15 cellular contexts compared by ENCODE assay signal in genomic region chr2:241321033-241321432, GRCh38. TPM values are rescaled to one million over a fixed set of nuclear protein-coding genes. Genes with fewer than 3 reads are reported as not detected.
DNase-seq lines count a peak whose midpoint lies in the region; ATAC-seq, FAIRE-seq and TF ChIP-seq lines count a peak whose summit lies in the region.
"Had no signal": no experiment of that assay in that cellular context is flagged by ENCODE, and none has a peak within 500 bp of the region (broad histone marks: within the 10 kb centered on the region; RNA-seq: fewer than 3 reads in every experiment).

No MANE protein-coding gene starts in this region.

- no peak overlapping the region for H3K27ac Mint-ChIP-seq in CD4-positive, alpha-beta T cell
- H3K27ac Mint-ChIP-seq in HFFc6, result peak overlapping the region; percentile 73
- H3K27ac Mint-ChIP-seq in astrocyte (ENCODE audit: unreplicated experiment), result peak overlapping the region; percentile 31
- peak overlapping the region; percentile 83 for H3K27ac Mint-ChIP-seq in nephron progenitor cell

- no peak for TF ChIP-seq CTCF in CD4-positive, alpha-beta T cell (IDR thresholded peaks at IDR 0.05)
- no peak for TF ChIP-seq CTCF in HFFc6 (IDR thresholded peaks at IDR 0.05)
- no peak for TF ChIP-seq CTCF in astrocyte (IDR thresholded peaks at IDR 0.05; ENCODE audit: insufficient read depth, low read depth, low read length)
- TF ChIP-seq CTCF in nephron progenitor cell (IDR thresholded peaks at IDR 0.05), result no peak
- TF ChIP-seq CTCF in sigmoid colon (IDR thresholded peaks at IDR 0.05), result no peak

- H3K79me2 ChIP-seq in astrocyte (ENCODE audit: insufficient read depth, low read length), result peaks cover 100% of the 10 kb centered on the region

- H4K20me1 ChIP-seq in astrocyte (ENCODE audit: insufficient read depth, low read length), result peaks cover 99% of the 10 kb centered on the region

- WGBS in sigmoid colon, 2 donors, result 63 to 76% methylated on average over 1 of the region's 1 CpG

- no peaks in the 10 kb centered on the region for H3K27me3 Mint-ChIP-seq in CD4-positive, alpha-beta T cell
- no peaks in the 10 kb centered on the region; the same call in 1 of the 2 replicates for H3K27me3 Mint-ChIP-seq in HFFc6 (ENCODE audit: insufficient read depth)
- H3K27me3 Mint-ChIP-seq in astrocyte (ENCODE audit: low read depth, unreplicated experiment), result no peaks in the 10 kb centered on the region
- no peaks in the 10 kb centered on the region for H3K27me3 Mint-ChIP-seq in nephron progenitor cell (ENCODE audit: low read depth, poor library complexity)

- H3K4me3 Mint-ChIP-seq in CD4-positive, alpha-beta T cell, result peak overlapping the region; percentile 54
- H3K4me3 Mint-ChIP-seq in HFFc6 (peak overlapping the region; percentile 61; the same call in 1 of the 2 replicates), astrocyte (ENCODE audit: unreplicated experiment) (peak overlapping the region; percentile 68), nephron progenitor cell (peak overlapping the region; percentile 50)

- no peaks in the 10 kb centered on the region for H3K9me3 Mint-ChIP-seq in CD4-positive, alpha-beta T cell
- H3K9me3 Mint-ChIP-seq in HFFc6 (no peaks in the 10 kb centered on the region), astrocyte (ENCODE audit: unreplicated experiment) (no peaks in the 10 kb centered on the region), nephron progenitor cell (no peaks in the 10 kb centered on the region)

- H3K4me1 ChIP-seq in astrocyte (ENCODE audit: insufficient read depth, low read length), result peaks cover 23% of the 10 kb centered on the region
- H3K4me1 ChIP-seq in sigmoid colon, result peaks cover 0 to 90% (median 72%) of the 10 kb centered on the region in 4 donors

- no peak for ATAC-seq in CD4-positive, alpha-beta T cell (ENCODE audit: poor library complexity)
- ATAC-seq: Panc1, right cardiac atrium had no signal

- peaks cover 73% of the 10 kb centered on the region for H3K4me1 Mint-ChIP-seq in CD4-positive, alpha-beta T cell (ENCODE audit: low read depth)
- H3K4me1 Mint-ChIP-seq in HFFc6 (ENCODE audit: low read depth), result peaks cover 70% of the 10 kb centered on the region
- peaks cover 51% of the 10 kb centered on the region for H3K4me1 Mint-ChIP-seq in astrocyte (ENCODE audit: low read depth, unreplicated experiment)
- H3K4me1 Mint-ChIP-seq in nephron progenitor cell, result peaks cover 69% of the 10 kb centered on the region

- H3K27me3 ChIP-seq in CD4-positive, alpha-beta T cell (ENCODE audit: control insufficient read depth, insufficient read depth, low read length), result no peaks in the 10 kb centered on the region
- H3K27me3 ChIP-seq in astrocyte (ENCODE audit: insufficient read depth, low read length) (no peaks in the 10 kb centered on the region), sigmoid colon (no peaks in the 10 kb centered on the region)

- peak overlapping the region; percentile 98 for H3K4me2 ChIP-seq in astrocyte (ENCODE audit: low read length)

- peak overlapping the region; percentile 9 for H3K9ac ChIP-seq in astrocyte (ENCODE audit: low read length)

- no peak for TF ChIP-seq EP300 in sigmoid colon (IDR thresholded peaks at IDR 0.05)

- DNase-seq in CD4-positive, alpha-beta T cell, result no peak
- no peak for DNase-seq in HFFc6
- DNase-seq in astrocyte (ENCODE audit: low read depth), result no peak
- no peak for DNase-seq in nephron progenitor cell
- no peak for DNase-seq in cerebellar cortex (ENCODE audit: low spot score)
- no peak for DNase-seq in sigmoid colon
- no peak for DNase-seq in epidermal melanocyte (ENCODE audit: insufficient read length, low spot score)
- DNase-seq: amygdala, COR-L47, foreskin fibroblast, NCI-H1092 treated with DMSO at 0.1 percent for 48 hours, NCI-H446 treated with DMSO at 0.1 percent for 48 hours, T-helper 9 cell had no signal

- H3K36me3 ChIP-seq in astrocyte (ENCODE audit: insufficient read depth, low read length) (peaks cover 12% of the 10 kb centered on the region), sigmoid colon (peaks cover 0 to 4% (median under 1%) of the 10 kb centered on the region in 4 donors)

- no peak for TF ChIP-seq POLR2A in sigmoid colon (IDR thresholded peaks at IDR 0.05)

- H3K9me3 ChIP-seq in CD4-positive, alpha-beta T cell (ENCODE audit: control insufficient read depth, low read length), result no peaks in the 10 kb centered on the region
- no peaks in the 10 kb centered on the region for H3K9me3 ChIP-seq in astrocyte (ENCODE audit: insufficient read depth, low read depth, low read length)
- no peaks in the 10 kb centered on the region for H3K9me3 ChIP-seq in sigmoid colon

- H3K27ac ChIP-seq in CD4-positive, alpha-beta T cell (ENCODE audit: low read depth, low read length), result no peak overlapping the region
- H3K27ac ChIP-seq in astrocyte (ENCODE audit: low read depth, low read length) (no peak overlapping the region), sigmoid colon (no peak overlapping the region)

- CTCF ChIA-PET in CD4-positive, alpha-beta T cell (lab: Charles Lee), result no interaction called here

- POLR2A ChIA-PET in CD4-positive, alpha-beta T cell (lab: Charles Lee), result interaction anchor here (0.8 kb wide), 1 partner anchor 413 kb away, joined by 3 read pairs; the partner anchor contains the start of gene D2HGDH

- FAIRE-seq in astrocyte (lab: Jason Lieb, UNC), result no peak

- no peak overlapping the region for H2AFZ ChIP-seq in astrocyte (ENCODE audit: low read depth, low read length)

- no peak overlapping the region for H3K4me3 ChIP-seq in astrocyte (ENCODE audit: insufficient read depth, low read depth, low read length)
- H3K4me3 ChIP-seq in sigmoid colon, result no peak overlapping the region

- intact Hi-C loops in CD4-positive, alpha-beta T cell (cut with DNase I, micrococcal nuclease), result no loop called here
- intact Hi-C loops in sigmoid colon (cut with DNase I), result no loop called here

- H3K36me3 Mint-ChIP-seq in CD4-positive, alpha-beta T cell (ENCODE audit: low read depth), result peaks cover 62% of the 10 kb centered on the region
- H3K36me3 Mint-ChIP-seq in HFFc6 (ENCODE audit: low read depth), result peaks cover 42% of the 10 kb centered on the region
- peaks cover 2% of the 10 kb centered on the region for H3K36me3 Mint-ChIP-seq in astrocyte (ENCODE audit: low read depth, unreplicated experiment)
- H3K36me3 Mint-ChIP-seq in nephron progenitor cell (ENCODE audit: low read depth), result peaks cover 65% of the 10 kb centered on the region

RNA-seq across cellular contexts. Expression of gene SEPTIN2, which starts 5.3 kb away (rescaled TPM):
- total RNA-seq in CD4-positive, alpha-beta T cell, result 100 to 1,000 TPM; 189 to 196 TPM
- 100 to 1,000 TPM; 399 to 468 (median 441) TPM for total RNA-seq in HFFc6 (2021; fragmentation: NEBNext Ultra II Directional; extraction: Animal tissue kit (Norgen Biotek cat#: 25700))
- total RNA-seq in astrocyte (544 and 552 TPM in 2 replicates), sigmoid colon (100 to 1,000 TPM; 245 to 295 (median 286) TPM)
- 100 to 1,000 TPM; 135 to 178 (median 166) TPM for polyA plus RNA-seq in sigmoid colon

RNA-seq across cellular contexts. Expression of gene HDLBP, which starts 5.6 kb away (rescaled TPM):
- total RNA-seq in CD4-positive, alpha-beta T cell, result 10 to 100 TPM; 82.0 to 97.9 TPM
- 1,000 to 10,000 TPM in 5 of 6 experiments, 100 to 1,000 TPM in 1; 991 to 1,153 (median 1,104) TPM for total RNA-seq in HFFc6 (2021; fragmentation: NEBNext Ultra II Directional; extraction: Animal tissue kit (Norgen Biotek cat#: 25700))
- total RNA-seq in astrocyte (922 and 975 TPM in 2 replicates), sigmoid colon (100 to 1,000 TPM; 201 to 281 (median 247) TPM)
- 100 to 1,000 TPM; 115 to 182 (median 117) TPM for polyA plus RNA-seq in sigmoid colon

RNA-seq across cellular contexts. Expression of gene FARP2, which starts 35.1 kb away (rescaled TPM):
- total RNA-seq in CD4-positive, alpha-beta T cell, result 10 to 100 TPM; 17.2 to 18.3 TPM
- total RNA-seq in HFFc6 (2021; fragmentation: NEBNext Ultra II Directional; extraction: Animal tissue kit (Norgen Biotek cat#: 25700)), result 10 to 100 TPM; 38.3 to 46.4 (median 41.9) TPM
- total RNA-seq in astrocyte, result 60.8 and 65.0 TPM in 2 replicates
- total RNA-seq in sigmoid colon, result 10 to 100 TPM; 19.3 to 32.6 (median 28.1) TPM
- polyA plus RNA-seq in sigmoid colon, result 10 to 100 TPM; 24.0 to 41.6 (median 33.0) TPM
